Comparison of ENCODE assay signal across 21 cellular contexts in genomic region chr5:16879191-16879590, GRCh38.
"Had no signal": no experiment of that assay in that cellular context is flagged by ENCODE, and none has a peak within 500 bp of the region (broad histone marks: within the 10 kb centered on the region; RNA-seq: fewer than 3 reads in every experiment).

No MANE protein-coding gene starts in this region.

- ATAC-seq: activated CD4-positive, alpha-beta T cell treated with anti-CD3 and anti-CD28 coated beads for 36 hours; activated naive CD4-positive, alpha-beta T cell treated with anti-CD3 and anti-CD28 coated beads, Interleukin-2, amount 50 U/mL, for 72 hours; left cardiac atrium; stimulated activated effector memory CD8-positive, alpha-beta T cell treated with anti-CD3 and anti-CD28 coated beads, Interleukin-12 subunit alpha, Interleukin-12 subunit beta, amount 100 ng/mL, for 72 hours had no signal

- H3K27ac ChIP-seq: adrenal gland, epithelial cell of prostate, ovary, sigmoid colon, WERI-Rb-1 had no signal

- H3K4me1 Mint-ChIP-seq: activated CD4-positive, alpha-beta T cell treated with anti-CD3 and anti-CD28 coated beads for 36 hours; stimulated activated effector memory CD8-positive, alpha-beta T cell treated with anti-CD3 and anti-CD28 coated beads, Interleukin-12 subunit alpha, Interleukin-12 subunit beta, amount 100 ng/mL, for 72 hours had no signal

- FAIRE-seq: islet of Langerhans, urothelium cell line had no signal

- H3K27ac Mint-ChIP-seq: activated CD4-positive, alpha-beta T cell treated with anti-CD3 and anti-CD28 coated beads for 36 hours; activated naive CD4-positive, alpha-beta T cell treated with anti-CD3 and anti-CD28 coated beads, Interleukin-2, amount 50 U/mL, for 72 hours; activated T-helper 1 cell treated with anti-CD3 and anti-CD28 coated beads, Interleukin-12 subunit alpha, Interleukin-12 subunit beta, Interleukin-2, Interleukin-4 antibody, amounts not matched to agents 30 ng/mL and 10 ng/mL and 1 ng/mL, durations not matched to agents 14 hours and 24 hours and 36 hours; mesothelial cell of epicardium; stimulated activated effector memory CD8-positive, alpha-beta T cell treated with anti-CD3 and anti-CD28 coated beads, Interleukin-12 subunit alpha, Interleukin-12 subunit beta, amount 100 ng/mL, for 72 hours had no signal

- H3K9me3 ChIP-seq: adrenal gland, ovary, sigmoid colon had no signal

- H3K4me1 ChIP-seq: adrenal gland, sigmoid colon had no signal

- H3K4me3 ChIP-seq: adrenal gland, lung, ovary, sigmoid colon had no signal

- H3K36me3 Mint-ChIP-seq: stimulated activated effector memory CD8-positive, alpha-beta T cell treated with anti-CD3 and anti-CD28 coated beads, Interleukin-12 subunit alpha, Interleukin-12 subunit beta, amount 100 ng/mL, for 72 hours had no signal

- DNase-seq: activated CD4-positive, alpha-beta T cell treated with anti-CD3 and anti-CD28 coated beads for 36 hours; activated CD4-positive, alpha-beta T cell treated with anti-CD3 and anti-CD28 coated beads, Interleukin-2, amount 50 U/mL, for 48 hours; activated gamma-delta T cell treated with Interleukin-2 at 50 U/mL for 16 hours; adrenal gland; foreskin fibroblast; hippocampal formation; left cardiac atrium; ovary; sigmoid colon; stimulated activated CD4-positive, alpha-beta T cell treated with anti-CD3 and anti-CD28 coated beads, Interleukin-4, amount 100 ng/mL, for 24 hours; SW 1271; T-helper 2 cell; WERI-Rb-1 had no signal

- H3K4me3 Mint-ChIP-seq: activated CD4-positive, alpha-beta T cell treated with anti-CD3 and anti-CD28 coated beads for 36 hours; activated T-helper 1 cell treated with anti-CD3 and anti-CD28 coated beads, Interleukin-12 subunit alpha, Interleukin-12 subunit beta, Interleukin-2, Interleukin-4 antibody, amounts not matched to agents 30 ng/mL and 10 ng/mL and 1 ng/mL, durations not matched to agents 14 hours and 24 hours and 36 hours; mesothelial cell of epicardium; stimulated activated effector memory CD8-positive, alpha-beta T cell treated with anti-CD3 and anti-CD28 coated beads, Interleukin-12 subunit alpha, Interleukin-12 subunit beta, amount 100 ng/mL, for 72 hours had no signal
